ENCODE assay signal across 9 cellular contexts in the genomic region with DNA sequence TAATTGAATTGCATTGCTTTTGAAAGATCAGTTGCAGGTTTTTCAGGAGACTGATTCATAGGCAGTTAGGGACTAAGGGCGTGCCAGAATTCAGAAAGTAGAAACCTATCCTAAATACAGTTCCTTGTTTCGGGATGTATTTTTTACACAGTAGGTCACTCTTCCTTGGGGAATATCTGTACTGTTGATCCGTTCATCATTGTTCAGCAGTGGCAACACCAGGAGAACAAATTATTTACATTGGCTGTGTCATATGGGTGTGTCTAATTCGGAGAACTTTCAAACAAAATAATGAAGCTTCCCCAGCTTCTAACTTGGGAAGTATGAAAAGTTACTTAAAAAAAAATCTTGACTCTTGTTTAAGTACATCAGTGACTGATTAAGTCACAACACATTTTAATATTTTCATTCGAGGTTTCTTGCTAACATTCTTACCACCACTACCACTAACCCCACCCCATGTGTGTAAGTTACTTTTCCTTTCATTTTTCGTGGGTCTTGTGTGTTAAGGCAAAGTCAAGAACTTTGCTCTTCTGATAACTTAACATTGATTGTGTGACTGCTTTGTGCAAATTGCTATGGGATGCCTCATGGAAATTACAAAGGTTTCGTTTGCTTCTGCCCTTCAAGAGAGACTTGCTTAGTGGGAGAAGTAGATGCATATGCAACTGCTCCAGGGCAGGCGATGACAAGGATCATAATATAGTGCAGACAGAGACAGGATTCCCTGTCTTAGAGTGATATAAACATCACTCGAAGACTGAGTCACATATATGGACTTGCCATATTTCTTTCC. TPM values are rescaled to one million over a fixed set of nuclear protein-coding genes. Genes with fewer than 3 reads are reported as not detected.
A peak's percentile ranks its signal among the peaks of the same experiment; 100 is the strongest.
DNase-seq lines count a peak whose midpoint lies in the region; ATAC-seq and TF ChIP-seq lines count a peak whose summit lies in the region.
"Had no signal": no experiment of that assay in that cellular context is flagged by ENCODE, and none has a peak within 500 bp of the region (broad histone marks: within the 10 kb centered on the region; RNA-seq: fewer than 3 reads in every experiment).

No MANE protein-coding gene starts in this region.

- peaks cover 14% of the 10 kb centered on the region; the same call in 1 of the 2 replicates for H4K20me1 ChIP-seq in Karpas-422 (ENCODE audit: insufficient read depth, low read depth, low read length)

- TF ChIP-seq POLR2A in breast epithelium (IDR thresholded peaks at IDR 0.05): no peak

- no peaks in the 10 kb centered on the region for H3K36me3 Mint-ChIP-seq in endodermal cell (ENCODE audit: low read depth)

- no peak overlapping the region for H3K4me3 ChIP-seq in Karpas-422 (ENCODE audit: low read length)
- peak overlapping the region; percentile 32 to 53 (median 40) for H3K4me3 ChIP-seq in breast epithelium
- H3K4me3 ChIP-seq in lung: no peak overlapping the region
- H3K4me3 ChIP-seq in endodermal cell (ENCODE audit: low read length): no peak overlapping the region

- no peak overlapping the region for H3K9ac ChIP-seq in Karpas-422 (ENCODE audit: low read length)
- no peak overlapping the region for H3K9ac ChIP-seq in endodermal cell (ENCODE audit: extremely low read depth, low read length, poor library complexity, severe bottlenecking)

- no peak overlapping the region for H3K27ac Mint-ChIP-seq in endodermal cell

- H3K9me2 ChIP-seq in Karpas-422 (replicated peaks; ENCODE audit: insufficient read depth, low read length): no peaks in the 10 kb centered on the region

- H3K79me2 ChIP-seq in Karpas-422 (ENCODE audit: low read length): no peaks in the 10 kb centered on the region

- H3K27me3 Mint-ChIP-seq in endodermal cell (ENCODE audit: insufficient read depth): no peaks in the 10 kb centered on the region

- peak overlapping the region; percentile 19 for H3K4me2 ChIP-seq in Karpas-422 (ENCODE audit: low read depth, low read length, poor library complexity, severe bottlenecking)

- H3K27me3 ChIP-seq in Karpas-422 (ENCODE audit: low read length) (no peaks in the 10 kb centered on the region), breast epithelium (no peaks in the 10 kb centered on the region), lung (ENCODE audit: control insufficient read depth, insufficient read depth) (no peaks in the 10 kb centered on the region), endodermal cell (ENCODE audit: control insufficient read depth, insufficient read depth, low read length, poor library complexity, severe bottlenecking) (no peaks in the 10 kb centered on the region)

- no peak for TF ChIP-seq CTCF in breast epithelium (IDR thresholded peaks at IDR 0.05)
- no peak for TF ChIP-seq CTCF in lung (IDR thresholded peaks at IDR 0.05; ENCODE audit: control extremely low read depth, extremely low read depth)
- no peak for TF ChIP-seq CTCF in endodermal cell (conservative IDR thresholded peaks at IDR 0.05)

- no peak overlapping the region for H3K4me3 Mint-ChIP-seq in endodermal cell

- intact Hi-C loops in breast epithelium (cut with DNase I; ENCODE audit: low total_unique reads): no loop called here

- peak; percentile 10 for DNase-seq in ELF-1 (ENCODE audit: low read depth, low spot score)
- no peak for DNase-seq in Karpas-422
- DNase-seq in breast epithelium (ENCODE audit: low spot score in 2 of 2): no peak
- no peak for DNase-seq in lung (ENCODE audit: low spot score)
- no peak for DNase-seq in endodermal cell
- no peak for DNase-seq in HuH-7.5 (ENCODE audit: low spot score)
- no peak for DNase-seq in NCI-H2081 treated with DMSO at 0.1 percent for 48 hours (lab: John Stamatoyannopoulos, UW)

- no peaks in the 10 kb centered on the region for H3K9me3 Mint-ChIP-seq in endodermal cell

- ATAC-seq in GM21390 (IDR thresholded peaks at IDR 0.05; ENCODE audit: unreplicated experiment): peak; percentile 63
- peak; percentile 48 for ATAC-seq in lung (ENCODE audit: insufficient read depth, low FRiP score)

- H3K9me3 ChIP-seq in Karpas-422 (ENCODE audit: low read length) (no peaks in the 10 kb centered on the region), breast epithelium (no peaks in the 10 kb centered on the region), lung (ENCODE audit: control insufficient read depth in 2 of 2, insufficient read depth in 1 of 2, low read length in 1 of 2) (no peaks in the 10 kb centered on the region), endodermal cell (ENCODE audit: control insufficient read depth, low read length) (no peaks in the 10 kb centered on the region)

- no peak overlapping the region for H3K27ac ChIP-seq in Karpas-422 (ENCODE audit: low read length)
- peak overlapping the region; percentile 3 to 56 for H3K27ac ChIP-seq in breast epithelium
- peak overlapping the region; percentile 64 to 70 for H3K27ac ChIP-seq in lung (ENCODE audit: low read depth in 1 of 2, low read length in 1 of 2)
- no peak overlapping the region for H3K27ac ChIP-seq in endodermal cell (ENCODE audit: low read depth, low read length)
- H3K27ac ChIP-seq: VCaP had no signal

- WGBS in lung, 2 donors: 9 to 10% methylated on average over 9 of the region's 9 CpGs
- WGBS in endodermal cell (ENCODE audit: insufficient coverage in 1 of 2, insufficient read length in 1 of 2), 2 experiments: 80 to 87% methylated on average over 5 to 9 of the region's 9 CpGs

- H3K4me1 ChIP-seq in Karpas-422 (ENCODE audit: low read length): peaks cover 12% of the 10 kb centered on the region
- H3K4me1 ChIP-seq in breast epithelium: peaks cover 0 to 4% of the 10 kb centered on the region in 2 donors
- H3K4me1 ChIP-seq in lung (ENCODE audit: control insufficient read depth in 2 of 2, insufficient read depth in 2 of 2, low read length in 2 of 2): no peaks in the 10 kb centered on the region
- no peaks in the 10 kb centered on the region for H3K4me1 ChIP-seq in endodermal cell (ENCODE audit: control insufficient read depth, insufficient read depth, low read length)

- H3K4me1 Mint-ChIP-seq in endodermal cell: peaks cover 3% of the 10 kb centered on the region

- H3K36me3 ChIP-seq in Karpas-422 (ENCODE audit: insufficient read depth, low read length): no peaks in the 10 kb centered on the region
- H3K36me3 ChIP-seq in breast epithelium: no peaks in the 10 kb centered on the region
- no peaks in the 10 kb centered on the region for H3K36me3 ChIP-seq in lung (ENCODE audit: control insufficient read depth in 2 of 2, insufficient read depth in 2 of 2, low read length in 2 of 2)
- H3K36me3 ChIP-seq in endodermal cell (ENCODE audit: control insufficient read depth, insufficient read depth, low read length): no peaks in the 10 kb centered on the region

- H2AFZ ChIP-seq in Karpas-422 (ENCODE audit: low read length): no peak overlapping the region

RNA-seq across cellular contexts. Expression of a gene that starts 43.8 kb away (rescaled TPM):
- total RNA-seq in Karpas-422 (2014; rRNA removed; shearing (Covaris generic); ENCODE audit: low replicate concordance): 33.6 and 44.0 TPM in 2 replicates
- 10 to 100 TPM; 18.7 to 24.6 (median 22.3) TPM for total RNA-seq in breast epithelium
- 10 to 100 TPM; 22.6 to 28.5 TPM for total RNA-seq in lung
- 10 to 100 TPM; 23.1 to 40.9 TPM for polyA plus RNA-seq in lung
- 10 to 100 TPM; 65.5 to 97.8 TPM for total RNA-seq in endodermal cell
- 81.6 TPM for polyA plus RNA-seq in endodermal cell (2013, experiment 1 of 2)
- 76.3 TPM for polyA plus RNA-seq in endodermal cell (2013, experiment 2 of 2)

Comparison
In these comparisons a context has a peak if more than half of its experiments do, and no peak if none do; other contexts are left out.
1. H3K27ac ChIP-seq: peak in breast epithelium (2 of 2) and lung (2 of 2); none in Karpas-422 (single experiment) and endodermal cell (single experiment).
2. H3K4me3 ChIP-seq: peak in breast epithelium (3 of 3); none in Karpas-422 (single experiment), lung (single experiment) and endodermal cell (single experiment).